ENCODE assay signal across 1 cellular context in genomic region chr6:31441368-31442267, GRCh38.
A peak's percentile ranks its signal among the peaks of the same experiment; 100 is the strongest.
TF ChIP-seq lines count a peak whose summit lies in the region.

No MANE protein-coding gene starts in this region.

TF ChIP-seq in HepG2, 621 proteins besides CTCF, POLR2A, EP300 and RAD21 (continued from another document and continues in another):
- TF ChIP-seq ETV5 (CRISPR knock-in tag; IDR thresholded peaks at IDR 0.05; ENCODE audit: borderline replicate concordance) (0 out of 2 replicates have a peak, but pooled peaks have one; percentile 12), RFX5 (IDR thresholded peaks at IDR 0.05; ENCODE audit: low read depth, low read length) (no peak), AGO2 (optimal IDR thresholded peaks at IDR 0.05; ENCODE audit: low read depth, low read length) (no peak), ZNF260 (CRISPR knock-in tag; IDR thresholded peaks at IDR 0.05; ENCODE audit: borderline replicate concordance, low read depth) (no peak), ZNF121 (CRISPR knock-in tag; IDR thresholded peaks at IDR 0.05) (no peak), NFKB2 (CRISPR knock-in tag; IDR thresholded peaks at IDR 0.05; ENCODE audit: borderline replicate concordance) (no peak; the same call in 1 of the 2 replicates), ZBTB37 (CRISPR knock-in tag; IDR thresholded peaks at IDR 0.05) (no peak), ZNF749 (CRISPR knock-in tag; IDR thresholded peaks at IDR 0.05; ENCODE audit: borderline replicate concordance) (no peak), TSC22D2 (CRISPR knock-in tag; IDR thresholded peaks at IDR 0.05; ENCODE audit: borderline replicate concordance) (0 out of 2 replicates have a peak, but pooled peaks have one; percentile 46), ZNF646 (CRISPR knock-in tag; IDR thresholded peaks at IDR 0.05) (no peak), ZNF567 (CRISPR knock-in tag; IDR thresholded peaks at IDR 0.05; ENCODE audit: borderline replicate concordance) (no peak), ZFP91 (CRISPR knock-in tag; IDR thresholded peaks at IDR 0.05; ENCODE audit: borderline replicate concordance) (peak; percentile 21; the same call in 1 of the 2 replicates), GMEB1 (CRISPR knock-in tag; IDR thresholded peaks at IDR 0.05; ENCODE audit: borderline replicate concordance) (no peak), ZNF775 (CRISPR knock-in tag; IDR thresholded peaks at IDR 0.05; ENCODE audit: borderline replicate concordance) (no peak), GPBP1L1 (CRISPR knock-in tag; IDR thresholded peaks at IDR 0.05) (no peak), TARDBP (CRISPR knock-in tag; IDR thresholded peaks at IDR 0.05) (no peak), ZNF337 (CRISPR knock-in tag; IDR thresholded peaks at IDR 0.05; ENCODE audit: borderline replicate concordance, low read depth) (no peak), TCF12 (IDR thresholded peaks at IDR 0.05) (no peak), TCF12 (CRISPR knock-in tag; IDR thresholded peaks at IDR 0.05) (no peak), ZNF780A (CRISPR knock-in tag; IDR thresholded peaks at IDR 0.05) (no peak), ZNF142 (CRISPR knock-in tag; IDR thresholded peaks at IDR 0.05) (no peak), MIXL1 (CRISPR knock-in tag; IDR thresholded peaks at IDR 0.05) (no peak), HNRNPH1 (optimal IDR thresholded peaks at IDR 0.05; ENCODE audit: low read depth, low read length) (no peak), MEF2D (CRISPR knock-in tag; IDR thresholded peaks at IDR 0.05) (0 out of 2 replicates have a peak, but pooled peaks have one; percentile 36), MED8 (CRISPR knock-in tag; IDR thresholded peaks at IDR 0.05; ENCODE audit: insufficient replicate concordance) (no peak), ZNF800 (CRISPR knock-in tag; IDR thresholded peaks at IDR 0.05) (no peak), ARNTL (CRISPR knock-in tag; IDR thresholded peaks at IDR 0.05) (0 out of 2 replicates have a peak, but pooled peaks have one; percentile 22), MATR3 (CRISPR knock-in tag; IDR thresholded peaks at IDR 0.05) (no peak), KLF16 (CRISPR knock-in tag; IDR thresholded peaks at IDR 0.05) (no peak), ZNF580 (CRISPR knock-in tag; IDR thresholded peaks at IDR 0.05; ENCODE audit: borderline replicate concordance, low read depth) (peak; percentile 32; the same call in 1 of the 2 replicates), ISL2 (CRISPR knock-in tag; IDR thresholded peaks at IDR 0.05) (0 out of 2 replicates have a peak, but pooled peaks have one; percentile 38), POLR2AphosphoS2 (IDR thresholded peaks at IDR 0.05; ENCODE audit: low read depth, low read length) (no peak), ZNF232 (CRISPR knock-in tag; IDR thresholded peaks at IDR 0.05; ENCODE audit: borderline replicate concordance) (no peak), CHD2 (IDR thresholded peaks at IDR 0.05; ENCODE audit: low read depth, low read length) (no peak), ZNF225 (CRISPR knock-in tag; IDR thresholded peaks at IDR 0.05) (no peak), ZNF672 (CRISPR knock-in tag; IDR thresholded peaks at IDR 0.05) (no peak), NFYC (CRISPR knock-in tag; IDR thresholded peaks at IDR 0.05) (no peak), RCOR2 (CRISPR knock-in tag; IDR thresholded peaks at IDR 0.05) (no peak), MLLT10 (CRISPR knock-in tag; IDR thresholded peaks at IDR 0.05) (no peak), HES4 (CRISPR knock-in tag; IDR thresholded peaks at IDR 0.05; ENCODE audit: borderline replicate concordance) (no peak), ZNF552 (CRISPR knock-in tag; IDR thresholded peaks at IDR 0.05; ENCODE audit: borderline replicate concordance) (no peak), ZNF30 (CRISPR knock-in tag; IDR thresholded peaks at IDR 0.05) (no peak), RFX3 (CRISPR knock-in tag; IDR thresholded peaks at IDR 0.05) (no peak), MXI1 (IDR thresholded peaks at IDR 0.05; ENCODE audit: borderline replicate concordance, low read depth, low read length) (no peak), ZFP36L1 (CRISPR knock-in tag; IDR thresholded peaks at IDR 0.05) (no peak), REL (CRISPR knock-in tag; conservative IDR thresholded peaks at IDR 0.05) (no peak)
